Comparison of ENCODE assay signal across 3 cellular contexts in the genomic region with DNA sequence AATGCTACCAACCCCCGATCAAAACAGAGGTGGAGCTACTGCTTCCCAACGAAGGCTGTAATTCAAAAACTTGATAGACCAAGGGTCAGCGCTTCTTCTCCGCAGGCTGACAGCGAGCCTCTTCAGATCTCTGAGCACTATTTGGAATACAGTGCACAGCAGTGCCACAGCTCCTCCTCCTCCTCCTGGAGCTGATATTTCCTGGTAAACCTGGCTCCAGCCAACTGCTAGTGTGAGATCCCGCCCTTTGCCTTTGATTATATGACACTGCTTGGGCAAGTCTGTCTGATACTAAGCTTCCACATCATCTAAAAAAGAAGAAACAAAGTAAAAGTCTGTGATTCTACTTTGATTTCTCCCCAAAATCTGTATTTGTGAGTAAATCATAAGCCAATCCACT.
TF ChIP-seq lines count a peak whose summit lies in the region.

No MANE protein-coding gene starts in this region.

TF ChIP-seq in GM23338, 12 proteins besides CTCF, POLR2A, EP300 and RAD21 (continues in another document):
- TF ChIP-seq CREB1 (CRISPR knock-in tag; IDR thresholded peaks at IDR 0.05; ENCODE audit: low read depth) = no peak
- TF ChIP-seq JUNB (IDR thresholded peaks at IDR 0.05; ENCODE audit: unreplicated experiment) = no peak
- TF ChIP-seq ZNF331 (CRISPR knock-in tag; IDR thresholded peaks at IDR 0.05; ENCODE audit: low read depth) = no peak
- TF ChIP-seq ZNF462 (CRISPR knock-in tag; IDR thresholded peaks at IDR 0.05) = no peak

TF ChIP-seq in H1, 55 proteins besides CTCF, POLR2A, EP300 and RAD21:
- TF ChIP-seq PHF8 (conservative IDR thresholded peaks at IDR 0.05; ENCODE audit: low read depth, low read length) (no peak), KDM4A (IDR thresholded peaks at IDR 0.05; ENCODE audit: low read depth, low read length, severe bottlenecking) (no peak), RFX5 (IDR thresholded peaks at IDR 0.05; ENCODE audit: borderline replicate concordance, low read depth, low read length) (no peak), E2F6 (IDR thresholded peaks at IDR 0.05) (no peak), RNF2 (IDR thresholded peaks at IDR 0.05; ENCODE audit: borderline replicate concordance, low read depth, low read length, missing control alignments, poor library complexity, severe bottlenecking) (no peak), KDM1A (IDR thresholded peaks at IDR 0.05; ENCODE audit: borderline replicate concordance, low read length) (no peak), HDAC6 (IDR thresholded peaks at IDR 0.05; ENCODE audit: low read depth, low read length) (no peak)

TF ChIP-seq in SK-N-SH treated with all-trans-retinoic acid at 6 μM for 48 hours, 23 proteins besides CTCF, POLR2A, EP300 and RAD21:
- TF ChIP-seq TCF4 (CRISPR knock-in tag; IDR thresholded peaks at IDR 0.05; ENCODE audit: borderline replicate concordance) = no peak
- no peak for TF ChIP-seq ZFP3 (CRISPR knock-in tag; IDR thresholded peaks at IDR 0.05)
- no peak for TF ChIP-seq CREB5 (CRISPR knock-in tag; IDR thresholded peaks at IDR 0.05; ENCODE audit: low read depth)
- TF ChIP-seq ESRRG (CRISPR knock-in tag; IDR thresholded peaks at IDR 0.05) = no peak
- TF ChIP-seq ISL1 (CRISPR knock-in tag; IDR thresholded peaks at IDR 0.05) = no peak
- no peak for TF ChIP-seq ZNF8 (CRISPR knock-in tag; IDR thresholded peaks at IDR 0.05)
- TF ChIP-seq TOX (CRISPR knock-in tag; IDR thresholded peaks at IDR 0.05; ENCODE audit: borderline replicate concordance) = no peak
- TF ChIP-seq RARB (CRISPR knock-in tag; IDR thresholded peaks at IDR 0.05) = no peak
- TF ChIP-seq POU6F1 (CRISPR knock-in tag; IDR thresholded peaks at IDR 0.05; ENCODE audit: borderline replicate concordance, low read depth) = no peak
- no peak for TF ChIP-seq ZNF70 (CRISPR knock-in tag; IDR thresholded peaks at IDR 0.05)
